In genomic region chr2:42927334-42928160, GRCh38 we compare ENCODE assay signal across 1 cellular context.
TF ChIP-seq lines count a peak whose summit lies in the region.

No MANE protein-coding gene starts in this region.

TF ChIP-seq in K562, 482 proteins besides CTCF, POLR2A, EP300 and RAD21 (continued from another document and continues in another):
- TF ChIP-seq ZBTB40 (IDR thresholded peaks at IDR 0.05) (peak; percentile 35; the same call in 1 of the 2 replicates), ZBTB40 (CRISPR knock-in tag; IDR thresholded peaks at IDR 0.05) (no peak), THRAP3 (IDR thresholded peaks at IDR 0.05; ENCODE audit: borderline replicate concordance) (no peak), ZNF263 (CRISPR knock-in tag; IDR thresholded peaks at IDR 0.05; ENCODE audit: borderline replicate concordance) (no peak), HIVEP1 (CRISPR knock-in tag; IDR thresholded peaks at IDR 0.05) (peak; percentile 87), ZC3H4 (CRISPR knock-in tag; IDR thresholded peaks at IDR 0.05; ENCODE audit: borderline replicate concordance) (no peak), ZNF140 (CRISPR knock-in tag; IDR thresholded peaks at IDR 0.05) (no peak), ZNF77 (CRISPR knock-in tag; IDR thresholded peaks at IDR 0.05) (no peak), MAFF (IDR thresholded peaks at IDR 0.05; ENCODE audit: low read length) (no peak), FOXA1 (IDR thresholded peaks at IDR 0.05; ENCODE audit: borderline replicate concordance) (no peak), MECOM (CRISPR knock-in tag; IDR thresholded peaks at IDR 0.05) (0 out of 2 replicates have a peak, but pooled peaks have one; percentile 20), RBBP5 (IDR thresholded peaks at IDR 0.05; ENCODE audit: borderline replicate concordance, insufficient read depth, low read length, poor library complexity, severe bottlenecking) (peak; percentile 45), ZNF12 (CRISPR knock-in tag; IDR thresholded peaks at IDR 0.05) (no peak), LCOR (CRISPR knock-in tag; IDR thresholded peaks at IDR 0.05) (no peak), ETV1 (tag; conservative IDR thresholded peaks at IDR 0.05; ENCODE audit: low read depth) (peak; percentile 82), NR3C1 (CRISPR knock-in tag; IDR thresholded peaks at IDR 0.05) (no peak), ZNF583 (CRISPR knock-in tag; IDR thresholded peaks at IDR 0.05) (peak; percentile 96), TRIM28 (IDR thresholded peaks at IDR 0.05) (no peak), PKNOX1 (IDR thresholded peaks at IDR 0.05) (peak; percentile 88), SMARCB1 (IDR thresholded peaks at IDR 0.05; ENCODE audit: insufficient read length, low read depth) (no peak), ZNF24 (IDR thresholded peaks at IDR 0.05) (no peak), ZC3H11A (IDR thresholded peaks at IDR 0.05; ENCODE audit: low read depth, low read length) (no peak), TCF7L2 (IDR thresholded peaks at IDR 0.05; ENCODE audit: low read depth, low read length) (no peak), MTA2 (IDR thresholded peaks at IDR 0.05; ENCODE audit: low read depth) (no peak), KLF6 (CRISPR knock-in tag; IDR thresholded peaks at IDR 0.05; ENCODE audit: borderline replicate concordance) (peak; percentile 94; the same call in 1 of the 2 replicates), GATAD2A (IDR thresholded peaks at IDR 0.05) (peak; percentile 72; the same call in 1 of the 2 replicates), EHMT2 (IDR thresholded peaks at IDR 0.05) (no peak), KLF1 (tag; IDR thresholded peaks at IDR 0.05) (peak; percentile 40; the same call in 1 of the 2 replicates), MCM3 (IDR thresholded peaks at IDR 0.05) (no peak), ZNF134 (CRISPR knock-in tag; conservative IDR thresholded peaks at IDR 0.05) (peak; percentile 59; the same call in 1 of the 2 replicates), DACH1 (IDR thresholded peaks at IDR 0.05; ENCODE audit: partially characterized antibody) (no peak), MCM7 (IDR thresholded peaks at IDR 0.05) (0 out of 4 replicates have a peak, but pooled peaks of 1 of the 2 experiments have one; percentile 38), ZFP91 (CRISPR knock-in tag; IDR thresholded peaks at IDR 0.05) (no peak), FOXK2 (conservative IDR thresholded peaks at IDR 0.05 in 1 of 2, IDR thresholded peaks at IDR 0.05 in 1 of 2; ENCODE audit: low read depth in 2 of 2) (no peak; a peak in 1 of 4 replicates), ARID3B (CRISPR knock-in tag; IDR thresholded peaks at IDR 0.05; ENCODE audit: borderline replicate concordance) (peak; percentile 41; the same call in 1 of the 2 replicates)
- TF ChIP-seq, protein P1, sequence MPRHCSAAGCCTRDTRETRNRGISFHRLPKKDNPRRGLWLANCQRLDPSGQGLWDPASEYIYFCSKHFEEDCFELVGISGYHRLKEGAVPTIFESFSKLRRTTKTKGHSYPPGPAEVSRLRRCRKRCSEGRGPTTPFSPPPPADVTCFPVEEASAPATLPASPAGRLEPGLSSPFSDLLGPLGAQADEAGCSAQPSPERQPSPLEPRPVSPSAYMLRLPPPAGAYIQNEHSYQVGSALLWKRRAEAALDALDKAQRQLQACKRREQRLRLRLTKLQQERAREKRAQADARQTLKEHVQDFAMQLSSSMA (CRISPR knock-in tag; IDR thresholded peaks at IDR 0.05), result no peak
- TF ChIP-seq, protein P2, sequence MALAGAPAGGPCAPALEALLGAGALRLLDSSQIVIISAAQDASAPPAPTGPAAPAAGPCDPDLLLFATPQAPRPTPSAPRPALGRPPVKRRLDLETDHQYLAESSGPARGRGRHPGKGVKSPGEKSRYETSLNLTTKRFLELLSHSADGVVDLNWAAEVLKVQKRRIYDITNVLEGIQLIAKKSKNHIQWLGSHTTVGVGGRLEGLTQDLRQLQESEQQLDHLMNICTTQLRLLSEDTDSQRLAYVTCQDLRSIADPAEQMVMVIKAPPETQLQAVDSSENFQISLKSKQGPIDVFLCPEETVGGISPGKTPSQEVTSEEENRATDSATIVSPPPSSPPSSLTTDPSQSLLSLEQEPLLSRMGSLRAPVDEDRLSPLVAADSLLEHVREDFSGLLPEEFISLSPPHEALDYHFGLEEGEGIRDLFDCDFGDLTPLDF (CRISPR knock-in tag; IDR thresholded peaks at IDR 0.05), result no peak
- TF ChIP-seq, protein P3, sequence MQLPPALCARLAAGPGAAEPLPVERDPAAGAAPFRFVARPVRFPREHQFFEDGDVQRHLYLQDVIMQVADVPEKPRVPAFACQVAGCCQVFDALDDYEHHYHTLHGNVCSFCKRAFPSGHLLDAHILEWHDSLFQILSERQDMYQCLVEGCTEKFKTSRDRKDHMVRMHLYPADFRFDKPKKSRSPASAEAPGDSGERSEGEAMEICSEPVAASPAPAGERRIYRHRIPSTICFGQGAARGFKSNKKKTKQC (CRISPR knock-in tag; IDR thresholded peaks at IDR 0.05), result no peak
